21 cellular contexts compared by ENCODE assay signal in genomic region chr3:8593022-8593817, GRCh38. TPM values are rescaled to one million over a fixed set of nuclear protein-coding genes. Genes with fewer than 3 reads are reported as not detected.
DNase-seq lines count a peak whose midpoint lies in the region; ATAC-seq, FAIRE-seq and TF ChIP-seq lines count a peak whose summit lies in the region.
"Had no signal": no experiment of that assay in that cellular context is flagged by ENCODE, and none has a peak within 500 bp of the region (broad histone marks: within the 10 kb centered on the region; RNA-seq: fewer than 3 reads in every experiment).

No MANE protein-coding gene starts in this region.

- peak overlapping the region; percentile 42 for H3K27ac Mint-ChIP-seq in osteocyte (ENCODE audit: unreplicated experiment)
- no peak overlapping the region for H3K27ac Mint-ChIP-seq in activated naive CD4-positive, alpha-beta T cell treated with anti-CD3 and anti-CD28 coated beads for 36 hours
- H3K27ac Mint-ChIP-seq: activated CD4-positive, alpha-beta T cell treated with anti-CD3 and anti-CD28 coated beads for 36 hours; dendritic cell treated with granulocyte-macrophage colony-stimulating factor and Interleukin-4, amounts not matched to agents 40 ng/mL and 50 ng/mL, for 4 days; IgD-negative memory B cell; mesothelial cell of epicardium had no signal

- no peaks in the 10 kb centered on the region for H3K27me3 ChIP-seq in adipocyte (replicated peaks; ENCODE audit: control insufficient read depth, insufficient read depth, low read length)
- H3K27me3 ChIP-seq: ovary, tibial nerve had no signal

- no peaks in the 10 kb centered on the region for H3K36me3 ChIP-seq in adipocyte (ENCODE audit: control insufficient read depth, insufficient read depth, low read length, severe bottlenecking)
- H3K36me3 ChIP-seq: ovary, tibial nerve had no signal

- peak; percentile 53 for DNase-seq in GM03348 (ENCODE audit: low spot score)
- DNase-seq in adipocyte (ENCODE audit: low read depth), result peak; percentile 46
- no peak for DNase-seq in left cardiac atrium
- DNase-seq in osteocyte (ENCODE audit: extremely low spot score, unreplicated experiment), result no peak
- no peak for DNase-seq in NCI-H2196 (lab: John Stamatoyannopoulos, UW; ENCODE audit: unreplicated experiment)
- no peak for DNase-seq in H54 (ENCODE audit: insufficient read length, low spot score)
- no peak for DNase-seq in activated naive CD4-positive, alpha-beta T cell treated with anti-CD3 and anti-CD28 coated beads for 36 hours
- no peak for DNase-seq in D721Med (ENCODE audit: insufficient read length, low spot score)
- DNase-seq: activated CD4-positive, alpha-beta T cell treated with anti-CD3 and anti-CD28 coated beads for 36 hours; activated CD8-positive, alpha-beta memory T cell treated with anti-CD3 and anti-CD28 coated beads, Interleukin-2, amount 50 U/mL, for 4 hours; activated naive CD4-positive, alpha-beta T cell; NCI-H2029; NCI-H526; ovary; small intestine had no signal

- intact Hi-C loops in left cardiac atrium (cut with DNase I), result loop anchor here in 1 of 2 donors (10.0 kb wide), 1 partner anchor 88 kb away; the partner anchor contains the start of gene LMCD1
- intact Hi-C loops in activated naive CD4-positive, alpha-beta T cell treated with anti-CD3 and anti-CD28 coated beads for 36 hours (cut with micrococcal nuclease), result no loop called here

- peaks cover 41% of the 10 kb centered on the region for H3K4me1 Mint-ChIP-seq in osteocyte (ENCODE audit: unreplicated experiment)
- no peaks in the 10 kb centered on the region for H3K4me1 Mint-ChIP-seq in activated naive CD4-positive, alpha-beta T cell treated with anti-CD3 and anti-CD28 coated beads for 36 hours (ENCODE audit: low read depth)
- H3K4me1 Mint-ChIP-seq: activated CD4-positive, alpha-beta T cell treated with anti-CD3 and anti-CD28 coated beads for 36 hours; IgD-negative memory B cell had no signal

- no peak overlapping the region for H3K4me3 ChIP-seq in adipocyte (ENCODE audit: low read length)
- H3K4me3 ChIP-seq: ovary, SK-N-MC, tibial nerve had no signal

- TF ChIP-seq POLR2A in H54 (IDR thresholded peaks at IDR 0.05; ENCODE audit: low read depth, low read length), result no peak

- H3K9me3 ChIP-seq in adipocyte (ENCODE audit: control insufficient read depth, low read length), result no peaks in the 10 kb centered on the region
- H3K9me3 ChIP-seq: ovary, tibial nerve had no signal

- FAIRE-seq in H54 (lab: Jason Lieb, UNC), result no peak
- FAIRE-seq in D721Med (lab: Jason Lieb, UNC), result no peak
- FAIRE-seq: islet of Langerhans, small intestine had no signal

- H3K36me3 Mint-ChIP-seq in osteocyte (ENCODE audit: unreplicated experiment), result no peaks in the 10 kb centered on the region
- no peaks in the 10 kb centered on the region for H3K36me3 Mint-ChIP-seq in activated naive CD4-positive, alpha-beta T cell treated with anti-CD3 and anti-CD28 coated beads for 36 hours (ENCODE audit: low read depth)
- H3K36me3 Mint-ChIP-seq: IgD-negative memory B cell, mesothelial cell of epicardium had no signal

- H3K9me3 Mint-ChIP-seq in osteocyte (ENCODE audit: unreplicated experiment), result no peaks in the 10 kb centered on the region
- H3K9me3 Mint-ChIP-seq in activated naive CD4-positive, alpha-beta T cell treated with anti-CD3 and anti-CD28 coated beads for 36 hours, result no peaks in the 10 kb centered on the region
- H3K9me3 Mint-ChIP-seq: dendritic cell treated with granulocyte-macrophage colony-stimulating factor and Interleukin-4, amounts not matched to agents 40 ng/mL and 50 ng/mL, for 4 days; mesothelial cell of epicardium had no signal

- no peak for TF ChIP-seq CTCF in osteocyte (IDR thresholded peaks at IDR 0.05)
- no peak for TF ChIP-seq CTCF in D721Med (IDR thresholded peaks at IDR 0.05; ENCODE audit: insufficient read depth, missing control alignments)

- H3K4me1 ChIP-seq in adipocyte (ENCODE audit: control insufficient read depth, insufficient read depth, low read length), result peaks cover 26% of the 10 kb centered on the region
- H3K4me1 ChIP-seq: tibial nerve had no signal

- ATAC-seq in left cardiac atrium, result peak; percentile 23 to 67
- ATAC-seq: activated CD4-positive, alpha-beta T cell treated with anti-CD3 and anti-CD28 coated beads for 36 hours had no signal

- no peaks in the 10 kb centered on the region for H3K27me3 Mint-ChIP-seq in osteocyte (ENCODE audit: unreplicated experiment)
- no peaks in the 10 kb centered on the region for H3K27me3 Mint-ChIP-seq in activated naive CD4-positive, alpha-beta T cell treated with anti-CD3 and anti-CD28 coated beads for 36 hours (ENCODE audit: low read depth)
- H3K27me3 Mint-ChIP-seq: activated CD4-positive, alpha-beta T cell treated with anti-CD3 and anti-CD28 coated beads for 36 hours; dendritic cell treated with granulocyte-macrophage colony-stimulating factor and Interleukin-4, amounts not matched to agents 40 ng/mL and 50 ng/mL, for 4 days had no signal

- CTCF ChIA-PET in activated naive CD4-positive, alpha-beta T cell treated with anti-CD3 and anti-CD28 coated beads for 36 hours (lab: Charles Lee), result no interaction called here

- peak overlapping the region; percentile 2 for H3K9ac ChIP-seq in adipocyte (ENCODE audit: low read length)

- H3K4me3 Mint-ChIP-seq in osteocyte (ENCODE audit: unreplicated experiment), result no peak overlapping the region
- H3K4me3 Mint-ChIP-seq in activated naive CD4-positive, alpha-beta T cell treated with anti-CD3 and anti-CD28 coated beads for 36 hours, result no peak overlapping the region
- H3K4me3 Mint-ChIP-seq: activated CD4-positive, alpha-beta T cell treated with anti-CD3 and anti-CD28 coated beads for 36 hours; dendritic cell treated with granulocyte-macrophage colony-stimulating factor and Interleukin-4, amounts not matched to agents 40 ng/mL and 50 ng/mL, for 4 days; IgD-negative memory B cell; mesothelial cell of epicardium had no signal

RNA-seq across cellular contexts. Expression of gene SSUH2, which starts 51.4 kb away (rescaled TPM):
- total RNA-seq in left cardiac atrium (under 1 TPM; 0.71 to 0.91 TPM), osteocyte (not detected in 2 replicates)
- total RNA-seq in activated naive CD4-positive, alpha-beta T cell treated with anti-CD3 and anti-CD28 coated beads for 36 hours, result under 1 TPM in 1 of 2 experiments, not detected in 1; 0.12 TPM

Comparison
In these comparisons a context has a peak if more than half of its experiments do, and no peak if none do; other contexts are left out.
1. DNase-seq: peak in GM03348 (single experiment) and adipocyte (single experiment); none in left cardiac atrium (single experiment), osteocyte (single experiment), NCI-H2196 (single experiment), H54 (single experiment), activated naive CD4-positive, alpha-beta T cell treated with anti-CD3 and anti-CD28 coated beads for 36 hours (single experiment) and D721Med (single experiment).